ENCODE assay signal across 1 cellular context in the genomic region with DNA sequence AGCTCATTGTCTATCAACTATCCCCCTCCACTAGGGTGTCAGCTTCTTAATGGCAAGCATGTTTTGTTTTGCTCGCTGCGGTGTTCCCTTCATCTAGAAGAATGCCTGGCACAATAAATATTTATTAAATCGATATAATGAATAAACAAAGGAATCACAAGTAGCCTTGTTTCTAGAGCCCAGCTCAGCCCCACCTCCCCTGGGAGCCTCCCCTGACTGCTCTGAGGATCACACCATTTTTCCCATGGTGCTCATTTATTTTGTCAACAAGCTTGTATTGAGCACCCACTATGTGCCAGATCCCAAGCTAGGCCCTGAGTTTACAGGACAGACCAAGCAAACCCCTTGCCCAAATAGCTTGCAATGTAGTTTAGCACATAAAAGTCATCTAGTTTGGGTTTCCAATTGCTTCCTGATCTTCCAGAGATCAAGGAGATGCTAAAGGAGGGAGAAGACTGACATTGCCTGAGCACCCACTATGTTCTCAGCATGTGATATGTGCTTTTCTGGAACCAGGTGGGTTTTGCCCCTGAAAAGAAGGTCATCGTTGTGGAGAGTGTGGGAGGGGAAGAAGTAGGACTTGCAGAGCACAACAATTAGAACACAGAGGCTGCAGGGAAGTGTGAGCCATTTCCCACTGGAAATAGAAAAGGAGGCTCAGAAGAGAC.
TF ChIP-seq lines count a peak whose summit lies in the region.

No MANE protein-coding gene starts in this region.

TF ChIP-seq in HepG2, 621 proteins besides CTCF, POLR2A, EP300 and RAD21 (continued from another document and continues in another):
- TF ChIP-seq, protein P1, sequence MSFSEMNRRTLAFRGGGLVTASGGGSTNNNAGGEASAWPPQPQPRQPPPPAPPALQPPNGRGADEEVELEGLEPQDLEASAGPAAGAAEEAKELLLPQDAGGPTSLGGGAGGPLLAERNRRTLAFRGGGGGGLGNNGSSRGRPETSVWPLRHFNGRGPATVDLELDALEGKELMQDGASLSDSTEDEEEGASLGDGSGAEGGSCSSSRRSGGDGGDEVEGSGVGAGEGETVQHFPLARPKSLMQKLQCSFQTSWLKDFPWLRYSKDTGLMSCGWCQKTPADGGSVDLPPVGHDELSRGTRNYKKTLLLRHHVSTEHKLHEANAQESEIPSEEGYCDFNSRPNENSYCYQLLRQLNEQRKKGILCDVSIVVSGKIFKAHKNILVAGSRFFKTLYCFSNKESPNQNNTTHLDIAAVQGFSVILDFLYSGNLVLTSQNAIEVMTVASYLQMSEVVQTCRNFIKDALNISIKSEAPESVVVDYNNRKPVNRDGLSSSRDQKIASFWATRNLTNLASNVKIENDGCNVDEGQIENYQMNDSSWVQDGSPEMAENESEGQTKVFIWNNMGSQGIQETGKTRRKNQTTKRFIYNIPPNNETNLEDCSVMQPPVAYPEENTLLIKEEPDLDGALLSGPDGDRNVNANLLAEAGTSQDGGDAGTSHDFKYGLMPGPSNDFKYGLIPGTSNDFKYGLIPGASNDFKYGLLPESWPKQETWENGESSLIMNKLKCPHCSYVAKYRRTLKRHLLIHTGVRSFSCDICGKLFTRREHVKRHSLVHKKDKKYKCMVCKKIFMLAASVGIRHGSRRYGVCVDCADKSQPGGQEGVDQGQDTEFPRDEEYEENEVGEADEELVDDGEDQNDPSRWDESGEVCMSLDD (CRISPR knock-in tag; IDR thresholded peaks at IDR 0.05; ENCODE audit: borderline replicate concordance): no peak
- no peak for TF ChIP-seq ZNF776 (CRISPR knock-in tag; IDR thresholded peaks at IDR 0.05)
- peak; percentile 36; the same call in 1 of the 2 replicates for TF ChIP-seq PHF8 (CRISPR knock-in tag; IDR thresholded peaks at IDR 0.05)
- no peak for TF ChIP-seq ZNF414 (CRISPR knock-in tag; IDR thresholded peaks at IDR 0.05)
- no peak for TF ChIP-seq NRL (CRISPR knock-in tag; IDR thresholded peaks at IDR 0.05; ENCODE audit: borderline replicate concordance)
- TF ChIP-seq ZBTB43 (CRISPR knock-in tag; conservative IDR thresholded peaks at IDR 0.05): no peak
- TF ChIP-seq RFXAP (CRISPR knock-in tag; IDR thresholded peaks at IDR 0.05; ENCODE audit: borderline replicate concordance): no peak
- no peak for TF ChIP-seq ZNF761 (CRISPR knock-in tag; conservative IDR thresholded peaks at IDR 0.05)
- TF ChIP-seq ZBTB7B (CRISPR knock-in tag; IDR thresholded peaks at IDR 0.05): no peak
- TF ChIP-seq ZBTB4 (CRISPR knock-in tag; IDR thresholded peaks at IDR 0.05; ENCODE audit: borderline replicate concordance): no peak
- TF ChIP-seq SAP130 (CRISPR knock-in tag; IDR thresholded peaks at IDR 0.05; ENCODE audit: low read depth): peak; percentile 29
- TF ChIP-seq CEBPZ (IDR thresholded peaks at IDR 0.05; ENCODE audit: low read length): no peak
- no peak for TF ChIP-seq ZNF878 (CRISPR knock-in tag; IDR thresholded peaks at IDR 0.05)
- peak; percentile 13 for TF ChIP-seq POLR2AphosphoS5 (IDR thresholded peaks at IDR 0.05; ENCODE audit: low read depth, low read length)
- no peak for TF ChIP-seq MBD4 (IDR thresholded peaks at IDR 0.05; ENCODE audit: borderline replicate concordance, low read length)
- TF ChIP-seq ZBTB8A (CRISPR knock-in tag; IDR thresholded peaks at IDR 0.05; ENCODE audit: borderline replicate concordance, low read depth): no peak
- no peak for TF ChIP-seq ZMYM2 (CRISPR knock-in tag; IDR thresholded peaks at IDR 0.05)
- TF ChIP-seq NFYB (CRISPR knock-in tag; IDR thresholded peaks at IDR 0.05): no peak
- 0 out of 2 replicates have a peak, but pooled peaks have one; percentile 24 for TF ChIP-seq MIER2 (CRISPR knock-in tag; IDR thresholded peaks at IDR 0.05)
- no peak for TF ChIP-seq ZSCAN9 (CRISPR knock-in tag; IDR thresholded peaks at IDR 0.05; ENCODE audit: borderline replicate concordance)
- no peak for TF ChIP-seq ZNF225 (CRISPR knock-in tag; IDR thresholded peaks at IDR 0.05)
- no peak for TF ChIP-seq KAT8 (CRISPR knock-in tag; IDR thresholded peaks at IDR 0.05)
- TF ChIP-seq ZNF350 (CRISPR knock-in tag; IDR thresholded peaks at IDR 0.05; ENCODE audit: borderline replicate concordance, low read depth): no peak
- no peak for TF ChIP-seq KLF12 (CRISPR knock-in tag; IDR thresholded peaks at IDR 0.05; ENCODE audit: borderline replicate concordance)
- TF ChIP-seq MTA1 (CRISPR knock-in tag; IDR thresholded peaks at IDR 0.05; ENCODE audit: borderline replicate concordance): no peak
- no peak for TF ChIP-seq ZNF260 (CRISPR knock-in tag; IDR thresholded peaks at IDR 0.05; ENCODE audit: borderline replicate concordance, low read depth)
- peak; percentile 71 for TF ChIP-seq ZNF143 (CRISPR knock-in tag; IDR thresholded peaks at IDR 0.05)
- no peak for TF ChIP-seq NFATC3 (CRISPR knock-in tag; IDR thresholded peaks at IDR 0.05)
- TF ChIP-seq, protein P2, sequence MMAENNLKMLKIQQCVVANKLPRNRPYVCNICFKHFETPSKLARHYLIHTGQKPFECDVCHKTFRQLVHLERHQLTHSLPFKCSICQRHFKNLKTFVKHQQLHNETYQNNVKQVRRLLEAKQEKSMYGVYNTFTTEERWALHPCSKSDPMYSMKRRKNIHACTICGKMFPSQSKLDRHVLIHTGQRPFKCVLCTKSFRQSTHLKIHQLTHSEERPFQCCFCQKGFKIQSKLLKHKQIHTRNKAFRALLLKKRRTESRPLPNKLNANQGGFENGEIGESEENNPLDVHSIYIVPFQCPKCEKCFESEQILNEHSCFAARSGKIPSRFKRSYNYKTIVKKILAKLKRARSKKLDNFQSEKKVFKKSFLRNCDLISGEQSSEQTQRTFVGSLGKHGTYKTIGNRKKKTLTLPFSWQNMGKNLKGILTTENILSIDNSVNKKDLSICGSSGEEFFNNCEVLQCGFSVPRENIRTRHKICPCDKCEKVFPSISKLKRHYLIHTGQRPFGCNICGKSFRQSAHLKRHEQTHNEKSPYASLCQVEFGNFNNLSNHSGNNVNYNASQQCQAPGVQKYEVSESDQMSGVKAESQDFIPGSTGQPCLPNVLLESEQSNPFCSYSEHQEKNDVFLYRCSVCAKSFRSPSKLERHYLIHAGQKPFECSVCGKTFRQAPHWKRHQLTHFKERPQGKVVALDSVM (CRISPR knock-in tag; IDR thresholded peaks at IDR 0.05): peak; percentile 41; the same call in 1 of the 2 replicates
- TF ChIP-seq NR3C1 (CRISPR knock-in tag; IDR thresholded peaks at IDR 0.05): no peak
- TF ChIP-seq NR2F6 (IDR thresholded peaks at IDR 0.05): no peak
- TF ChIP-seq NR2F6 (CRISPR knock-in tag; IDR thresholded peaks at IDR 0.05): no peak
- TF ChIP-seq KDM4B (CRISPR knock-in tag; IDR thresholded peaks at IDR 0.05): no peak
- TF ChIP-seq, protein P3, sequence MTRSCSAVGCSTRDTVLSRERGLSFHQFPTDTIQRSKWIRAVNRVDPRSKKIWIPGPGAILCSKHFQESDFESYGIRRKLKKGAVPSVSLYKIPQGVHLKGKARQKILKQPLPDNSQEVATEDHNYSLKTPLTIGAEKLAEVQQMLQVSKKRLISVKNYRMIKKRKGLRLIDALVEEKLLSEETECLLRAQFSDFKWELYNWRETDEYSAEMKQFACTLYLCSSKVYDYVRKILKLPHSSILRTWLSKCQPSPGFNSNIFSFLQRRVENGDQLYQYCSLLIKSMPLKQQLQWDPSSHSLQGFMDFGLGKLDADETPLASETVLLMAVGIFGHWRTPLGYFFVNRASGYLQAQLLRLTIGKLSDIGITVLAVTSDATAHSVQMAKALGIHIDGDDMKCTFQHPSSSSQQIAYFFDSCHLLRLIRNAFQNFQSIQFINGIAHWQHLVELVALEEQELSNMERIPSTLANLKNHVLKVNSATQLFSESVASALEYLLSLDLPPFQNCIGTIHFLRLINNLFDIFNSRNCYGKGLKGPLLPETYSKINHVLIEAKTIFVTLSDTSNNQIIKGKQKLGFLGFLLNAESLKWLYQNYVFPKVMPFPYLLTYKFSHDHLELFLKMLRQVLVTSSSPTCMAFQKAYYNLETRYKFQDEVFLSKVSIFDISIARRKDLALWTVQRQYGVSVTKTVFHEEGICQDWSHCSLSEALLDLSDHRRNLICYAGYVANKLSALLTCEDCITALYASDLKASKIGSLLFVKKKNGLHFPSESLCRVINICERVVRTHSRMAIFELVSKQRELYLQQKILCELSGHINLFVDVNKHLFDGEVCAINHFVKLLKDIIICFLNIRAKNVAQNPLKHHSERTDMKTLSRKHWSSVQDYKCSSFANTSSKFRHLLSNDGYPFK (CRISPR knock-in tag; IDR thresholded peaks at IDR 0.05; ENCODE audit: borderline replicate concordance): no peak
- no peak for TF ChIP-seq HMGXB4 (CRISPR knock-in tag; IDR thresholded peaks at IDR 0.05; ENCODE audit: borderline replicate concordance in 1 of 2, low read depth in 1 of 2)
- no peak for TF ChIP-seq MIER3 (CRISPR knock-in tag; IDR thresholded peaks at IDR 0.05; ENCODE audit: borderline replicate concordance)
- TF ChIP-seq SP140L (CRISPR knock-in tag; IDR thresholded peaks at IDR 0.05; ENCODE audit: borderline replicate concordance): no peak
- TF ChIP-seq HIVEP1 (CRISPR knock-in tag; IDR thresholded peaks at IDR 0.05): no peak
- peak; percentile 10; the same call in 1 of the 2 replicates for TF ChIP-seq FOXK2 (IDR thresholded peaks at IDR 0.05)
